ENCODE assay signal across 1 cellular context in genomic region chr6:2760882-2761842, GRCh38.
A peak's percentile ranks its signal among the peaks of the same experiment; 100 is the strongest.
TF ChIP-seq lines count a peak whose summit lies in the region.

No MANE protein-coding gene starts in this region.

TF ChIP-seq in K562, 482 proteins besides CTCF, POLR2A, EP300 and RAD21 (continued from another document):
- TF ChIP-seq, protein P1, sequence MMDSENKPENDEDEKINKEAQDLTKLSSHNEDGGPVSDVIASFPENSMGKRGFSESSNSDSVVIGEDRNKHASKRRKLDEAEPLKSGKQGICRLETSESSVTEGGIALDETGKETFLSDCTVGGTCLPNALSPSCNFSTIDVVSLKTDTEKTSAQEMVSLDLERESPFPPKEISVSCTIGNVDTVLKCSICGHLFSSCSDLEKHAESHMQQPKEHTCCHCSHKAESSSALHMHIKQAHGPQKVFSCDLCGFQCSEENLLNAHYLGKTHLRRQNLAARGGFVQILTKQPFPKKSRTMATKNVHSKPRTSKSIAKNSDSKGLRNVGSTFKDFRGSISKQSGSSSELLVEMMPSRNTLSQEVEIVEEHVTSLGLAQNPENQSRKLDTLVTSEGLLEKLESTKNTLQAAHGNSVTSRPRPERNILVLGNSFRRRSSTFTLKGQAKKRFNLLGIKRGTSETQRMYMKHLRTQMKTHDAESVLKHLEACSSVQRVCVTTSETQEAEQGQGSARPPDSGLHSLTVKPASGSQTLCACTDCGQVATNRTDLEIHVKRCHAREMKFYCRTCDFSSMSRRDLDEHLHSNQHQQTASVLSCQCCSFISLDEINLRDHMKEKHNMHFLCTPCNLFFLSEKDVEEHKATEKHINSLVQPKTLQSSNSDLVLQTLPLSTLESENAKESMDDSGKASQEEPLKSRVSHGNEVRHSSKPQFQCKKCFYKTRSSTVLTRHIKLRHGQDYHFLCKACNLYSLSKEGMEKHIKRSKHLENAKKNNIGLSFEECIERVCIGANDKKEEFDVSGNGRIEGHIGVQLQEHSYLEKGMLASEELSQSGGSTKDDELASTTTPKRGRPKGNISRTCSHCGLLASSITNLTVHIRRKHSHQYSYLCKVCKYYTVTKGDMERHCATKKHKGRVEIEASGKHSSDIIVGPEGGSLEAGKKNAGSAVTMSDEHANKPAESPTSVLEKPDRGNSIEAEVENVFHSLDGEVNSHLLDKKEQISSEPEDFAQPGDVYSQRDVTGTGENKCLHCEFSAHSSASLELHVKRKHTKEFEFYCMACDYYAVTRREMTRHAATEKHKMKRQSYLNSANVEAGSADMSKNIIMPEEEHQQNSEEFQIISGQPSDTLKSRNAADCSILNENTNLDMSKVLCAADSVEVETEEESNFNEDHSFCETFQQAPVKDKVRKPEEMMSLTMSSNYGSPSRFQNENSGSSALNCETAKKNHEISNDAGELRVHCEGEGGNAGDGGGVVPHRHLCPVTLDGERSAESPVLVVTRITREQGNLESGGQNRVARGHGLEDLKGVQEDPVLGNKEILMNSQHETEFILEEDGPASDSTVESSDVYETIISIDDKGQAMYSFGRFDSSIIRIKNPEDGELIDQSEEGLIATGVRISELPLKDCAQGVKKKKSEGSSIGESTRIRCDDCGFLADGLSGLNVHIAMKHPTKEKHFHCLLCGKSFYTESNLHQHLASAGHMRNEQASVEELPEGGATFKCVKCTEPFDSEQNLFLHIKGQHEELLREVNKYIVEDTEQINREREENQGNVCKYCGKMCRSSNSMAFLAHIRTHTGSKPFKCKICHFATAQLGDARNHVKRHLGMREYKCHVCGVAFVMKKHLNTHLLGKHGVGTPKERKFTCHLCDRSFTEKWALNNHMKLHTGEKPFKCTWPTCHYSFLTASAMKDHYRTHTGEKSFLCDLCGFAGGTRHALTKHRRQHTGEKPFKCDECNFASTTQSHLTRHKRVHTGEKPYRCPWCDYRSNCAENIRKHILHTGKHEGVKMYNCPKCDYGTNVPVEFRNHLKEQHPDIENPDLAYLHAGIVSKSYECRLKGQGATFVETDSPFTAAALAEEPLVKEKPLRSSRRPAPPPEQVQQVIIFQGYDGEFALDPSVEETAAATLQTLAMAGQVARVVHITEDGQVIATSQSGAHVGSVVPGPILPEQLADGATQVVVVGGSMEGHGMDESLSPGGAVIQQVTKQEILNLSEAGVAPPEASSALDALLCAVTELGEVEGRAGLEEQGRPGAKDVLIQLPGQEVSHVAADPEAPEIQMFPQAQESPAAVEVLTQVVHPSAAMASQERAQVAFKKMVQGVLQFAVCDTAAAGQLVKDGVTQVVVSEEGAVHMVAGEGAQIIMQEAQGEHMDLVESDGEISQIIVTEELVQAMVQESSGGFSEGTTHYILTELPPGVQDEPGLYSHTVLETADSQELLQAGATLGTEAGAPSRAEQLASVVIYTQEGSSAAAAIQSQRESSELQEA (IDR thresholded peaks at IDR 0.05; ENCODE audit: low read depth): no peak
- TF ChIP-seq NRF1 (conservative IDR thresholded peaks at IDR 0.05 in 1 of 2, IDR thresholded peaks at IDR 0.05 in 1 of 2) (no peak), E2F3 (CRISPR knock-in tag; IDR thresholded peaks at IDR 0.05) (no peak), ARNT (IDR thresholded peaks at IDR 0.05) (0 out of 4 replicates have a peak, but pooled peaks of 1 of the 2 experiments have one; percentile 25), MCM5 (IDR thresholded peaks at IDR 0.05; ENCODE audit: low read depth) (no peak), NCOA6 (IDR thresholded peaks at IDR 0.05) (no peak), GABPA (tag; conservative IDR thresholded peaks at IDR 0.05; ENCODE audit: low read depth) (no peak), THAP12 (CRISPR knock-in tag; IDR thresholded peaks at IDR 0.05) (no peak), CBX3 (IDR thresholded peaks at IDR 0.05; ENCODE audit: borderline replicate concordance in 1 of 2, low read length in 2 of 2) (no peak), SLC30A9 (CRISPR knock-in tag; IDR thresholded peaks at IDR 0.05) (no peak), GATAD2A (IDR thresholded peaks at IDR 0.05) (no peak), TAL1 (IDR thresholded peaks at IDR 0.05) (peak; percentile 64), ZNF655 (CRISPR knock-in tag; IDR thresholded peaks at IDR 0.05) (no peak), KAT2B (IDR thresholded peaks at IDR 0.05; ENCODE audit: low read depth, low read length) (no peak), ZFP30 (CRISPR knock-in tag; IDR thresholded peaks at IDR 0.05; ENCODE audit: borderline replicate concordance) (no peak), NR4A1 (CRISPR knock-in tag; IDR thresholded peaks at IDR 0.05) (no peak), NR4A1 (tag; IDR thresholded peaks at IDR 0.05) (no peak), MED1 (CRISPR knock-in tag; IDR thresholded peaks at IDR 0.05; ENCODE audit: borderline replicate concordance) (no peak), KDM1A (IDR thresholded peaks at IDR 0.05) (peak; percentile 25 to 44; a peak in 2 of 4 replicates), MEF2D (tag; conservative IDR thresholded peaks at IDR 0.05; ENCODE audit: low read depth) (no peak), FOS (IDR thresholded peaks at IDR 0.05; ENCODE audit: extremely low read depth, insufficient read length) (no peak), ZNF76 (CRISPR knock-in tag; IDR thresholded peaks at IDR 0.05; ENCODE audit: borderline replicate concordance) (no peak), THRB (CRISPR knock-in tag; conservative IDR thresholded peaks at IDR 0.05) (no peak), MNT (conservative IDR thresholded peaks at IDR 0.05) (0 out of 4 replicates have a peak, but pooled peaks of 1 of the 2 experiments have one; percentile 19), GTF2A2 (tag; IDR thresholded peaks at IDR 0.05) (no peak), SMARCE1 (IDR thresholded peaks at IDR 0.05) (peak; percentile 50), CXXC5 (CRISPR knock-in tag; IDR thresholded peaks at IDR 0.05) (0 out of 2 replicates have a peak, but pooled peaks have one; percentile 20), TAF1 (IDR thresholded peaks at IDR 0.05; ENCODE audit: control insufficient read depth, extremely low read depth, insufficient read depth, low read length, severe bottlenecking) (no peak), JUND (IDR thresholded peaks at IDR 0.05; ENCODE audit: borderline replicate concordance, low read depth, low read length) (peak; percentile 57), JUND (tag; IDR thresholded peaks at IDR 0.05; ENCODE audit: borderline replicate concordance, low read depth, low read length) (peak; percentile 80; the same call in 2 of the 3 replicates), ADNP (tag; IDR thresholded peaks at IDR 0.05) (0 out of 2 replicates have a peak, but pooled peaks have one; percentile 18)
- TF ChIP-seq, protein P2, sequence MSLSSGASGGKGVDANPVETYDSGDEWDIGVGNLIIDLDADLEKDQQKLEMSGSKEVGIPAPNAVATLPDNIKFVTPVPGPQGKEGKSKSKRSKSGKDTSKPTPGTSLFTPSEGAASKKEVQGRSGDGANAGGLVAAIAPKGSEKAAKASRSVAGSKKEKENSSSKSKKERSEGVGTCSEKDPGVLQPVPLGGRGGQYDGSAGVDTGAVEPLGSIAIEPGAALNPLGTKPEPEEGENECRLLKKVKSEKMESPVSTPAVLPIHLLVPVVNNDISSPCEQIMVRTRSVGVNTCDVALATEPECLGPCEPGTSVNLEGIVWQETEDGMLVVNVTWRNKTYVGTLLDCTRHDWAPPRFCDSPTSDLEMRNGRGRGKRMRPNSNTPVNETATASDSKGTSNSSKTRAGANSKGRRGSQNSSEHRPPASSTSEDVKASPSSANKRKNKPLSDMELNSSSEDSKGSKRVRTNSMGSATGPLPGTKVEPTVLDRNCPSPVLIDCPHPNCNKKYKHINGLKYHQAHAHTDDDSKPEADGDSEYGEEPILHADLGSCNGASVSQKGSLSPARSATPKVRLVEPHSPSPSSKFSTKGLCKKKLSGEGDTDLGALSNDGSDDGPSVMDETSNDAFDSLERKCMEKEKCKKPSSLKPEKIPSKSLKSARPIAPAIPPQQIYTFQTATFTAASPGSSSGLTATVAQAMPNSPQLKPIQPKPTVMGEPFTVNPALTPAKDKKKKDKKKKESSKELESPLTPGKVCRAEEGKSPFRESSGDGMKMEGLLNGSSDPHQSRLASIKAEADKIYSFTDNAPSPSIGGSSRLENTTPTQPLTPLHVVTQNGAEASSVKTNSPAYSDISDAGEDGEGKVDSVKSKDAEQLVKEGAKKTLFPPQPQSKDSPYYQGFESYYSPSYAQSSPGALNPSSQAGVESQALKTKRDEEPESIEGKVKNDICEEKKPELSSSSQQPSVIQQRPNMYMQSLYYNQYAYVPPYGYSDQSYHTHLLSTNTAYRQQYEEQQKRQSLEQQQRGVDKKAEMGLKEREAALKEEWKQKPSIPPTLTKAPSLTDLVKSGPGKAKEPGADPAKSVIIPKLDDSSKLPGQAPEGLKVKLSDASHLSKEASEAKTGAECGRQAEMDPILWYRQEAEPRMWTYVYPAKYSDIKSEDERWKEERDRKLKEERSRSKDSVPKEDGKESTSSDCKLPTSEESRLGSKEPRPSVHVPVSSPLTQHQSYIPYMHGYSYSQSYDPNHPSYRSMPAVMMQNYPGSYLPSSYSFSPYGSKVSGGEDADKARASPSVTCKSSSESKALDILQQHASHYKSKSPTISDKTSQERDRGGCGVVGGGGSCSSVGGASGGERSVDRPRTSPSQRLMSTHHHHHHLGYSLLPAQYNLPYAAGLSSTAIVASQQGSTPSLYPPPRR (CRISPR knock-in tag; IDR thresholded peaks at IDR 0.05; ENCODE audit: borderline replicate concordance): no peak
